21 cellular contexts compared by ENCODE assay signal in the genomic region with DNA sequence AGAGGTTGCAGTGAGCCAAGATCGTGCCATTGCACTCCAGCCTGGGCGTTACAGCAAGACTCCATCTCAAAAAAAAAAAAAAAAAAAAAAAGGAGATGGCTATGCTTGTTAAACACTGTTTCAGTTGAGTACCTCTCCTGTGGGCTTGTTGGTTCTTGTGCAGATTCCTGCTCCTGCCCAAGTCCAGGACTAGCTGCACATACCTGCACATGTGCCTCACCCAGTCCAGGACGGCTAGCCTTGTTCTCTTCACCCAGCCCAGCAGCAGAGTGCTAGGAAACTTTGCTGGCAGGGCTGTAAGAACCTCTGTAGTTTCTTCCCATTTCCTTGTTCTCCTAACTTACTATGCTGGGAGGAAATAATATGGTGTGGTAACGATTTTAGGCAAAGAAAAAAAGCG.
A peak's percentile ranks its signal among the peaks of the same experiment; 100 is the strongest.
DNase-seq lines count a peak whose midpoint lies in the region; ATAC-seq, FAIRE-seq and TF ChIP-seq lines count a peak whose summit lies in the region.
"Had no signal": no experiment of that assay in that cellular context is flagged by ENCODE, and none has a peak within 500 bp of the region (broad histone marks: within the 10 kb centered on the region; RNA-seq: fewer than 3 reads in every experiment).

No MANE protein-coding gene starts in this region.

- H3K4me1 ChIP-seq in esophagus squamous epithelium (peaks cover 0 to 32% (median 0%) of the 10 kb centered on the region in 3 donors), trophoblast cell (ENCODE audit: control insufficient read depth in 1 of 2, insufficient read depth in 2 of 2, low read length in 2 of 2) (peaks cover 0 to 3% of the 10 kb centered on the region in 2 experiments)
- H3K4me1 ChIP-seq: BLaER1 had no signal

- no peak for FAIRE-seq in bronchial epithelial cell (lab: Jason Lieb, UNC)
- FAIRE-seq: H54 had no signal

- no peak overlapping the region for H3K14ac ChIP-seq in trophoblast cell (ENCODE audit: low read length)

- no peak overlapping the region for H2BK12ac ChIP-seq in trophoblast cell (ENCODE audit: low read length)

- no peak overlapping the region for H3K18ac ChIP-seq in trophoblast cell (ENCODE audit: low read length)

- intact Hi-C loops in esophagus squamous epithelium (cut with DNase I), result no loop called here

- no peak for TF ChIP-seq POLR2A in esophagus squamous epithelium (IDR thresholded peaks at IDR 0.05)

- H4K8ac ChIP-seq in trophoblast cell (ENCODE audit: low read depth, low read length), result no peak overlapping the region

- ATAC-seq in HG02884 (IDR thresholded peaks at IDR 0.05; ENCODE audit: unreplicated experiment), result no peak

- DNase-seq in bronchial epithelial cell (ENCODE audit: low read depth) (peak; percentile 97), esophagus squamous epithelium (lab: John Stamatoyannopoulos, UW) (no peak), trophoblast cell (peak; percentile 53 to 67), ureter (ENCODE audit: low spot score) (peak; percentile 73), 8988T (no peak), LoVo (ENCODE audit: low spot score) (no peak)
- DNase-seq: ACHN; CD4-positive, alpha-beta T cell; COR-L47; DMS79 treated with DMSO at 0.1 percent for 48 hours; Kasumi-1; MM.1S; NCI-H1048; NCI-H1436; NCI-H2029; NCI-H2227 treated with DMSO at 0.1 percent for 48 hours; NCI-H510A treated with DMSO at 0.1 percent for 48 hours; NCI-H748 treated with DMSO at 0.1 percent for 48 hours had no signal

- no peak overlapping the region for H2BK120ac ChIP-seq in trophoblast cell (ENCODE audit: insufficient read depth, low read length, poor library complexity)

- H3K79me2 ChIP-seq in trophoblast cell (ENCODE audit: control insufficient read depth, insufficient read depth, low read length, poor library complexity), result no peaks in the 10 kb centered on the region

- no peaks in the 10 kb centered on the region for H3K79me1 ChIP-seq in trophoblast cell (ENCODE audit: low read length)

- H4K91ac ChIP-seq in trophoblast cell (ENCODE audit: low read depth, low read length), result no peak overlapping the region

- no peak overlapping the region for H3K4me2 ChIP-seq in trophoblast cell (ENCODE audit: low read length)
- H3K4me2 ChIP-seq: BLaER1 had no signal

- no peak overlapping the region for H3K23ac ChIP-seq in trophoblast cell (ENCODE audit: low read length)

- H3K36me3 ChIP-seq in bronchial epithelial cell (ENCODE audit: control insufficient read depth, insufficient read depth, low read length) (no peaks in the 10 kb centered on the region), esophagus squamous epithelium (no peaks in the 10 kb centered on the region), trophoblast cell (ENCODE audit: control insufficient read depth in 1 of 2, insufficient read depth in 2 of 2, low read length in 2 of 2) (no peaks in the 10 kb centered on the region)
- H3K36me3 ChIP-seq: BLaER1 had no signal

- H2AFZ ChIP-seq in trophoblast cell (ENCODE audit: insufficient read depth, low read length, poor library complexity), result no peak overlapping the region

- H2AK5ac ChIP-seq in trophoblast cell (ENCODE audit: low read length), result no peak overlapping the region

- H3K27ac ChIP-seq in esophagus squamous epithelium (peak overlapping the region; percentile 21 to 78 (median 68)), trophoblast cell (ENCODE audit: low read depth, low read length) (no peak overlapping the region)
- H3K27ac ChIP-seq: BLaER1 had no signal

- no peak overlapping the region for H3K9ac ChIP-seq in trophoblast cell (ENCODE audit: low read length)
- H3K9ac ChIP-seq: BLaER1 had no signal

- H3K9me3 ChIP-seq in esophagus squamous epithelium, result no peaks in the 10 kb centered on the region
- no peaks in the 10 kb centered on the region for H3K9me3 ChIP-seq in trophoblast cell (ENCODE audit: insufficient read depth, low read depth, low read length)
- H3K9me3 ChIP-seq: BLaER1 had no signal

- 38 to 51% methylated on average over 5 of the region's 5 CpGs for WGBS in esophagus squamous epithelium, 2 donors
- no CpG with 5 or more reads among the region's 5 CpGs for WGBS in trophoblast cell (ENCODE audit: extremely low coverage, insufficient coverage, insufficient read length)

- no peak overlapping the region for H3K4ac ChIP-seq in trophoblast cell (ENCODE audit: low read depth, low read length)

- H3K4me3 ChIP-seq in bronchial epithelial cell (ENCODE audit: low read depth, low read length), result no peak overlapping the region
- H3K4me3 ChIP-seq in esophagus squamous epithelium, result no peak overlapping the region
- H3K4me3 ChIP-seq in trophoblast cell (ENCODE audit: low read depth, low read length), result no peak overlapping the region
- H3K4me3 ChIP-seq: BLaER1 had no signal

- no peak overlapping the region for H2BK5ac ChIP-seq in trophoblast cell (ENCODE audit: low read depth, low read length, poor library complexity)

- no peaks in the 10 kb centered on the region for H3K27me3 ChIP-seq in bronchial epithelial cell (ENCODE audit: control insufficient read depth, insufficient read depth, low read length)
- H3K27me3 ChIP-seq in esophagus squamous epithelium, result no peaks in the 10 kb centered on the region
- no peaks in the 10 kb centered on the region for H3K27me3 ChIP-seq in trophoblast cell (ENCODE audit: insufficient read depth, low read length)
- H3K27me3 ChIP-seq: BLaER1 had no signal

- TF ChIP-seq CTCF in bronchial epithelial cell (IDR thresholded peaks at IDR 0.05; ENCODE audit: insufficient read depth, low read length, severe bottlenecking) (no peak), esophagus squamous epithelium (IDR thresholded peaks at IDR 0.05) (no peak)

- H4K12ac ChIP-seq in trophoblast cell (ENCODE audit: low read depth, low read length), result no peak overlapping the region

Comparison
In these comparisons a context has a peak if more than half of its experiments do, and no peak if none do; other contexts are left out.
1. DNase-seq: peak in bronchial epithelial cell (single experiment), trophoblast cell (2 of 2) and ureter (single experiment); none in esophagus squamous epithelium (single experiment), 8988T (single experiment) and LoVo (single experiment).